9 cellular contexts compared by ENCODE assay signal in the genomic region with DNA sequence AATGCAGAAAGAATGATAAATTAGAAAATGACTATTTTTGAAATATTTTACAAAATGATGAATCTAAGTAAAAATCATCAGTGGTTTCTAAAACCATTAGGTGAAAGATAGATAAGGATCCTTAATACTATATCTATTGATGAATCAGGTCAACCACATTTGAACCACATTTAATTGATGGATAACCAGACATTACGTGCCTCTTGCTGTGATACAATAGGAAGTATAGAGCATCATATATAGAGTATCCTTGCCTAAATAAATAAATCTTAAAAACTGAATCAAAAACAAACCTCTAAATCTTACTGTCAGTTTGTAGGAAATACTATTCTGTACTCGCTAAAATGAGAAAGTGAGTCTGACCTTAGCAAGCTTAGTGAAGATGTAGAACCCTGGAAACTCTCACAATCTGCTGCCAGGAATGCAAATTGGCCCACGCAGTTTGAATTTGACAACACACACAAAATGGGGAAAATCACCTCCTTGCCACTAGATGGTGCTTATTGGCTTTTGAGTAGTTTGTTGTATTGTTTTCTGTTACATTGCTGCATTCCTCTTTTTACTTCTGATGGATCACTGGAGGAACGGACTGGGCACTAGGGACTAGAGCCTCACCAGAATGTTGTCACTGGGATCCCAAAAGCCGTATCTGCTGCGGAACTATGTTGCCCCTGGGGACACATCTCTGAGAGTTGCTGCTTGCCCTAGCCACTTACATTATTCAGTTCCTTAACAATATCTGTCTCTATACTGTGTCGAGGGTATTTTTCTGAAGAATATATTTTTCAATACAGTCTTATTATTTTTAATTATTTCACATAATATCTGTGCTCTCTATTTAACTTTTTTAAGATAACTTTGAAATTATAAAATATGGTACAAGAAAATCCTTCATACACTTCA. TPM values are rescaled to one million over a fixed set of nuclear protein-coding genes. Genes with fewer than 3 reads are reported as not detected.
DNase-seq lines count a peak whose midpoint lies in the region; ATAC-seq and TF ChIP-seq lines count a peak whose summit lies in the region.
"Had no signal": no experiment of that assay in that cellular context is flagged by ENCODE, and none has a peak within 500 bp of the region (broad histone marks: within the 10 kb centered on the region; RNA-seq: fewer than 3 reads in every experiment).

No MANE protein-coding gene starts in this region.

- no peaks in the 10 kb centered on the region for H3K4me1 Mint-ChIP-seq in activated naive CD8-positive, alpha-beta T cell treated with anti-CD3 and anti-CD28 coated beads for 36 hours
- H3K4me1 Mint-ChIP-seq: activated naive CD4-positive, alpha-beta T cell treated with anti-CD3 and anti-CD28 coated beads, Interleukin-2, amount 50 U/mL, for 24 hours had no signal

- no peak overlapping the region for H3K4me3 ChIP-seq in DND-41 (ENCODE audit: low read depth in 1 of 2, low read length in 2 of 2)
- H3K4me3 ChIP-seq in thoracic aorta, result no peak overlapping the region

- no peaks in the 10 kb centered on the region for H3K79me2 ChIP-seq in DND-41 (ENCODE audit: insufficient read depth, low read length)

- peaks cover 3% of the 10 kb centered on the region for H3K9me3 Mint-ChIP-seq in activated naive CD8-positive, alpha-beta T cell treated with anti-CD3 and anti-CD28 coated beads for 36 hours
- H3K9me3 Mint-ChIP-seq: activated naive CD4-positive, alpha-beta T cell treated with anti-CD3 and anti-CD28 coated beads, Interleukin-2, amount 50 U/mL, for 24 hours had no signal

- DNase-seq in DND-41, result peak; percentile 20
- DNase-seq in NCI-H69 (lab: John Stamatoyannopoulos, UW), result peak; percentile 64
- peak; percentile 3 for DNase-seq in activated naive CD8-positive, alpha-beta T cell treated with anti-CD3 and anti-CD28 coated beads for 36 hours
- peak; percentile 75 for DNase-seq in iris pigment epithelial cell (ENCODE audit: low read depth)
- no peak for DNase-seq in thoracic aorta (ENCODE audit: low spot score)
- DNase-seq in activated CD8-positive, alpha-beta memory T cell treated with anti-CD3 and anti-CD28 coated beads, Interleukin-2, amount 50 U/mL, for 4 hours, result no peak

- H3K4me1 ChIP-seq in DND-41 (ENCODE audit: insufficient read depth, low read length) (no peaks in the 10 kb centered on the region), thoracic aorta (ENCODE audit: control insufficient read depth in 1 of 2, low read depth in 2 of 2) (no peaks in the 10 kb centered on the region)

- H3K27me3 ChIP-seq in DND-41 (ENCODE audit: insufficient read depth, low read length, poor library complexity) (peaks cover 2% of the 10 kb centered on the region), thoracic aorta (replicated peaks; ENCODE audit: insufficient read depth) (no peaks in the 10 kb centered on the region)

- H3K36me3 ChIP-seq in DND-41 (ENCODE audit: insufficient read depth, low read length) (no peaks in the 10 kb centered on the region), thoracic aorta (no peaks in the 10 kb centered on the region)

- peaks cover 1% of the 10 kb centered on the region for H3K36me3 Mint-ChIP-seq in activated naive CD8-positive, alpha-beta T cell treated with anti-CD3 and anti-CD28 coated beads for 36 hours
- H3K36me3 Mint-ChIP-seq: activated naive CD4-positive, alpha-beta T cell treated with anti-CD3 and anti-CD28 coated beads, Interleukin-2, amount 50 U/mL, for 24 hours had no signal

- peak; percentile 80 for TF ChIP-seq CTCF in DND-41 (IDR thresholded peaks at IDR 0.05; ENCODE audit: borderline replicate concordance, extremely low read depth, low read length, poor library complexity, severe bottlenecking)
- TF ChIP-seq CTCF in thoracic aorta (IDR thresholded peaks at IDR 0.05), result peak; percentile 51

- no peak overlapping the region for H3K9ac ChIP-seq in DND-41 (ENCODE audit: low read depth, low read length)

- peak overlapping the region; percentile 50; the same call in 1 of the 2 replicates for H2AFZ ChIP-seq in DND-41 (ENCODE audit: low read depth, low read length)

- no peak overlapping the region for H3K4me2 ChIP-seq in DND-41 (ENCODE audit: insufficient read depth, low read length)

- H3K27ac Mint-ChIP-seq in activated naive CD8-positive, alpha-beta T cell treated with anti-CD3 and anti-CD28 coated beads for 36 hours, result no peak overlapping the region
- H3K27ac Mint-ChIP-seq: activated naive CD4-positive, alpha-beta T cell treated with anti-CD3 and anti-CD28 coated beads, Interleukin-2, amount 50 U/mL, for 24 hours had no signal

- no peak overlapping the region for H3K27ac ChIP-seq in DND-41 (ENCODE audit: low read length)
- H3K27ac ChIP-seq in thoracic aorta, result no peak overlapping the region

- H3K4me3 Mint-ChIP-seq in activated naive CD8-positive, alpha-beta T cell treated with anti-CD3 and anti-CD28 coated beads for 36 hours, result no peak overlapping the region
- H3K4me3 Mint-ChIP-seq: activated naive CD4-positive, alpha-beta T cell treated with anti-CD3 and anti-CD28 coated beads, Interleukin-2, amount 50 U/mL, for 24 hours had no signal

- ATAC-seq in DND-41 (ENCODE audit: insufficient read depth, low read depth) (0 out of 3 replicates have a peak, but pooled peaks have one; percentile 58), GM19043 (IDR thresholded peaks at IDR 0.05; ENCODE audit: low read depth, unreplicated experiment) (peak; percentile 88), HG03354 (IDR thresholded peaks at IDR 0.05; ENCODE audit: poor library complexity, severe bottlenecking, unreplicated experiment) (peak; percentile 96), thoracic aorta (ENCODE audit: insufficient number of reproducible peaks, low FRiP score, low read depth) (no peak)

- H3K27me3 Mint-ChIP-seq in activated naive CD8-positive, alpha-beta T cell treated with anti-CD3 and anti-CD28 coated beads for 36 hours, result no peaks in the 10 kb centered on the region
- H3K27me3 Mint-ChIP-seq: activated naive CD4-positive, alpha-beta T cell treated with anti-CD3 and anti-CD28 coated beads, Interleukin-2, amount 50 U/mL, for 24 hours had no signal

- H3K9me3 ChIP-seq in DND-41 (ENCODE audit: insufficient read depth, low read length, severe bottlenecking), result no peaks in the 10 kb centered on the region
- no peaks in the 10 kb centered on the region for H3K9me3 ChIP-seq in thoracic aorta

- no peaks in the 10 kb centered on the region for H4K20me1 ChIP-seq in DND-41 (ENCODE audit: insufficient read depth, low read length)

RNA-seq across cellular contexts. Expression of gene SLAIN2, which starts 25.4 kb away (rescaled TPM):
- 10 to 100 TPM; 62.0 to 66.3 TPM for total RNA-seq in activated naive CD8-positive, alpha-beta T cell treated with anti-CD3 and anti-CD28 coated beads for 36 hours
- total RNA-seq in thoracic aorta, result 10 to 100 TPM; 40.8 to 92.7 TPM

RNA-seq across cellular contexts. Expression of gene TEC, which starts 46.3 kb away (rescaled TPM):
- 1 to 10 TPM; 3.4 to 3.9 TPM for total RNA-seq in activated naive CD8-positive, alpha-beta T cell treated with anti-CD3 and anti-CD28 coated beads for 36 hours
- 10 to 100 TPM in 1 of 2 donors, 1 to 10 TPM in 1; 4.5 to 12.8 TPM for total RNA-seq in thoracic aorta

Comparison
In these comparisons a context has a peak if more than half of its experiments do, and no peak if none do; other contexts are left out.
1. DNase-seq: peak in DND-41 (single experiment), NCI-H69 (single experiment), activated naive CD8-positive, alpha-beta T cell treated with anti-CD3 and anti-CD28 coated beads for 36 hours (single experiment) and iris pigment epithelial cell (single experiment); none in thoracic aorta (single experiment) and activated CD8-positive, alpha-beta memory T cell treated with anti-CD3 and anti-CD28 coated beads, Interleukin-2, amount 50 U/mL, for 4 hours (single experiment).